Comparison of ENCODE assay signal across 24 cellular contexts in the genomic region with DNA sequence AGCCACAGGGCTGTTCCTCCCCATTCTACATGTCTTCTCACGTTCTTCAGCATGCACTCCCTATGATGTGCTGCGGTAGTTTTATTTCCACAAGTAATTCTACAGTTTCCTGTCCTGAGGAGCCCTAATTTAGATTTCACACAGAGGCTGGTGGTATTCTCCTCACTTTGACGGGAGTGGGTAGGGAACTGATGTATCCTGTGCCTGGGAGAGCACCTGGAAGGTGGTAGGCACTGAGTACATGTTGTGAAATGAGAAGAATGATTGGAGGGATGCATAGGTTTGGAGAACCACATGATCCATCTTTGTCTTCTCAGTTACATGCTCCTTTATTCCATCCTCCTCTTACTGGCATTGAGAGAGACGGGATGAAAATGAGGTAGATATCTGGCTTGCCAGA.
"Had no signal": no experiment of that assay in that cellular context is flagged by ENCODE, and none has a peak within 500 bp of the region (broad histone marks: within the 10 kb centered on the region; RNA-seq: fewer than 3 reads in every experiment).

No MANE protein-coding gene starts in this region.

- H3K4me3 Mint-ChIP-seq: dendritic cell treated with granulocyte-macrophage colony-stimulating factor and Interleukin-4, amounts not matched to agents 40 ng/mL and 50 ng/mL, for 4 days; effector memory CD8-positive, alpha-beta T cell; endodermal cell had no signal

- H3K27me3 ChIP-seq: colonic mucosa, dorsolateral prefrontal cortex, esophagus muscularis mucosa, esophagus squamous epithelium, foreskin keratinocyte, gastrocnemius medialis, gastroesophageal sphincter, heart left ventricle, heart right ventricle had no signal

- H3K36me3 ChIP-seq: colonic mucosa, esophagus muscularis mucosa, esophagus squamous epithelium, gastrocnemius medialis, gastroesophageal sphincter, heart left ventricle, heart right ventricle had no signal

- H3K9me3 Mint-ChIP-seq: dendritic cell treated with granulocyte-macrophage colony-stimulating factor and Interleukin-4, amounts not matched to agents 40 ng/mL and 50 ng/mL, for 4 days; effector memory CD8-positive, alpha-beta T cell; endodermal cell had no signal

- DNase-seq: colonic mucosa; cortex of kidney; dermis blood vessel endothelial cell; dorsolateral prefrontal cortex; effector CD4-positive, alpha-beta T cell; effector CD8-positive, alpha-beta T cell; effector memory CD4-positive, alpha-beta T cell; effector memory CD8-positive, alpha-beta T cell; endodermal cell; erythroblast; esophagus squamous epithelium; foreskin fibroblast; foreskin keratinocyte; foreskin melanocyte; gastrocnemius medialis; glutamatergic neuron; heart left ventricle; heart right ventricle had no signal

- H3K4me1 Mint-ChIP-seq: endodermal cell had no signal

- H3K27me3 Mint-ChIP-seq: effector memory CD8-positive, alpha-beta T cell had no signal

- H3K27ac Mint-ChIP-seq: dendritic cell treated with granulocyte-macrophage colony-stimulating factor and Interleukin-4, amounts not matched to agents 40 ng/mL and 50 ng/mL, for 4 days; endodermal cell had no signal

- H3K27ac ChIP-seq: colonic mucosa, coronary artery, epithelial cell of prostate, esophagus muscularis mucosa, esophagus squamous epithelium, foreskin keratinocyte, gastrocnemius medialis, gastroesophageal sphincter, heart left ventricle, heart right ventricle had no signal

- H3K9me3 ChIP-seq: colonic mucosa, esophagus muscularis mucosa, esophagus squamous epithelium, gastrocnemius medialis, gastroesophageal sphincter, heart left ventricle, heart right ventricle had no signal

- H3K4me3 ChIP-seq: colonic mucosa, coronary artery, dorsolateral prefrontal cortex, esophagus muscularis mucosa, esophagus squamous epithelium, gastrocnemius medialis, gastroesophageal sphincter, heart left ventricle, heart right ventricle had no signal

- ATAC-seq: effector memory CD8-positive, alpha-beta T cell; esophagus mucosa; foreskin keratinocyte; gastrocnemius medialis; gastroesophageal sphincter had no signal
